21 cellular contexts compared by ENCODE assay signal in the genomic region with DNA sequence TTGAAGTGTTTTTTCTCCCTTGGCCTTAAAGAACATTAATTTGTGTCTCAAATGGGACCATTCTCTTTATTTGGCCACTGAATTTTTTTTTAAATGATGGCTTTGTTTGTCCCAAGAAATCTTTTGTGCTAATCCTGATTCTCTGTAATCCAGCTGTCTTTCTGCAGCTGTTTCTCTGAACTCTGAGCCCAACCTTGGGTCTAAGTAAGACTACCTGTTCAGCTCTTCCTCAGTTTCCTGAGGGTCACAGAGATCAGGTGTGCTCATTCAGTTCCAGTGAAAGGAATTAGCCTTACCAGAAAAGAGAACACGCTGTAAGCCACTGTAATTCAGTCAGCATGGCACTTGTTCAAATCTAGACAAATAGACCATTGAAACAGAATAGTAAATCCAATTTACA.
A peak's percentile ranks its signal among the peaks of the same experiment; 100 is the strongest.
DNase-seq lines count a peak whose midpoint lies in the region; ATAC-seq and TF ChIP-seq lines count a peak whose summit lies in the region.
"Had no signal": no experiment of that assay in that cellular context is flagged by ENCODE, and none has a peak within 500 bp of the region (broad histone marks: within the 10 kb centered on the region; RNA-seq: fewer than 3 reads in every experiment).

No MANE protein-coding gene starts in this region.

- no peak for TF ChIP-seq CTCF in Panc1 (IDR thresholded peaks at IDR 0.05)
- no peak for TF ChIP-seq CTCF in smooth muscle cell (IDR thresholded peaks at IDR 0.05; ENCODE audit: borderline replicate concordance, insufficient read depth, poor library complexity, severe bottlenecking)

- H4K20me1 ChIP-seq in smooth muscle cell (ENCODE audit: low read depth): peaks cover 5% of the 10 kb centered on the region

- H3K4me1 ChIP-seq in Panc1 (ENCODE audit: control insufficient read depth, insufficient read depth, low read length): no peaks in the 10 kb centered on the region
- no peaks in the 10 kb centered on the region for H3K4me1 ChIP-seq in smooth muscle cell (ENCODE audit: low read depth)
- H3K4me1 ChIP-seq: Peyer's patch had no signal

- in situ Hi-C loops in Panc1 (cut with HindIII; ENCODE audit: low pct_unique_long_range_greater_than_20kb, low sequenced_read_pairs): no loop called here

- ATAC-seq in Panc1: no peak

- no peak overlapping the region for H3K9ac ChIP-seq in smooth muscle cell (ENCODE audit: low read depth)
- H3K9ac ChIP-seq: KMS-11 had no signal

- TSS peak; percentile 10 for BruUV-seq in Panc1 (replicated peaks; lab: Mats Ljungman, UMichigan)

- H3K9me3 ChIP-seq in Panc1 (ENCODE audit: control insufficient read depth, insufficient read depth, low read depth, low read length) (peaks cover 7% of the 10 kb centered on the region), smooth muscle cell (replicated peaks; ENCODE audit: low read depth) (peaks cover 6% of the 10 kb centered on the region)
- H3K9me3 ChIP-seq: Peyer's patch had no signal

- H3F3A ChIP-seq in smooth muscle cell (ENCODE audit: low read depth): no peaks in the 10 kb centered on the region

- CTCF ChIA-PET in Panc1 (lab: Charles Lee): no interaction called here

- H3K27ac ChIP-seq in Panc1 (ENCODE audit: low read length) (no peak overlapping the region), cingulate gyrus (ENCODE audit: low read depth, low read length) (peak overlapping the region; percentile 61), temporal lobe (ENCODE audit: low read depth, low read length) (peak overlapping the region; percentile 66), smooth muscle cell (ENCODE audit: low read depth) (no peak overlapping the region)
- H3K27ac ChIP-seq: KMS-11, Peyer's patch, SK-N-MC had no signal

- H3K79me2 ChIP-seq in smooth muscle cell (ENCODE audit: low read depth): peaks cover 5% of the 10 kb centered on the region

- H2AFZ ChIP-seq in smooth muscle cell (ENCODE audit: low read depth): no peak overlapping the region

- H3K4me3 ChIP-seq in Panc1 (ENCODE audit: low read depth in 2 of 2, low read length in 2 of 2) (no peak overlapping the region), smooth muscle cell (no peak overlapping the region)
- H3K4me3 ChIP-seq: Peyer's patch, SK-N-MC had no signal

- DNase-seq in Panc1 (ENCODE audit: low read depth, low spot score) (no peak), midbrain (lab: John Stamatoyannopoulos, UW) (peak; percentile 12), smooth muscle cell (lab: John Stamatoyannopoulos, UW; ENCODE audit: unreplicated experiment) (no peak), NCI-H2029 treated with DMSO at 0.1 percent for 48 hours (lab: John Stamatoyannopoulos, UW) (no peak), OCI-M2 (lab: John Stamatoyannopoulos, UW; ENCODE audit: unreplicated experiment) (no peak)
- DNase-seq: AML-193; C1 segment of cervical spinal cord; CD4-positive, alpha-beta memory T cell; COR-L47; DMS53; HCEC 1CT; MM.1S; NCI-H2081; NCI-H2227 treated with DMSO at 0.1 percent for 48 hours; NCI-H69; Peyer's patch; SIG-M5 had no signal

- no peaks in the 10 kb centered on the region for H3K27me3 ChIP-seq in Panc1 (ENCODE audit: control insufficient read depth, insufficient read depth, low read length)
- no peaks in the 10 kb centered on the region for H3K27me3 ChIP-seq in smooth muscle cell (ENCODE audit: low read depth)
- H3K27me3 ChIP-seq: Peyer's patch had no signal

- H3K36me3 ChIP-seq in Panc1 (ENCODE audit: control insufficient read depth, insufficient read depth, low read length) (peaks cover 4% of the 10 kb centered on the region), smooth muscle cell (ENCODE audit: low read depth) (peaks cover 6% of the 10 kb centered on the region)

- intact Hi-C loops in Panc1 (cut with micrococcal nuclease; ENCODE audit: unreplicated experiment): no loop called here

- no peak overlapping the region for H3K4me2 ChIP-seq in smooth muscle cell
- H3K4me2 ChIP-seq: KMS-11 had no signal

- WGBS in smooth muscle cell (ENCODE audit: low lambda C conversion rate): 100% methylated on average over 1 of the region's 1 CpG

- POLR2A ChIA-PET in Panc1 (lab: Charles Lee): interaction anchor here (0.7 kb wide), 1 partner anchor 107 kb away, joined by 6 read pairs; no protein-coding TSS in a partner anchor

Comparison
In these comparisons a context has a peak if more than half of its experiments do, and no peak if none do; other contexts are left out.
1. H3K27ac ChIP-seq: peak in cingulate gyrus (single experiment) and temporal lobe (single experiment); none in Panc1 (single experiment) and smooth muscle cell (single experiment).